In the genomic region with DNA sequence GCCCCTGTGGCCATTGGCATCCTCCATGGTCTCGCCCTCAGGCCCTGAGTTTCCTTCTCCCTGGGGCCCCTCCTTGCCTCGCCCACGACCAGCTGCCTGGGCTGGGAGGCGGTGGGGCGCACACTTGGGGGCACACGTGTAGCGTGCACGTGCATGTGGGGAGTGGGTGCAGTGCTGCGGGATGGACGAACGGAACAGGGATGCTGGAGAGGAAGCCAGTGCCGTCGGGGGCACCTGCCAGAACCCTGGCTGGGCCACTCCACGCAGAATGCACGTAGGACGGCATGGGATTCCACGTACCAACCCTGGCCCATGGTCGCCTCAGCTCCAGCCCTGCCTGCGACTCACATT, we compare ENCODE assay signal across 7 cellular contexts.
"Had no signal": no experiment of that assay in that cellular context is flagged by ENCODE, and none has a peak within 500 bp of the region (broad histone marks: within the 10 kb centered on the region; RNA-seq: fewer than 3 reads in every experiment).

No MANE protein-coding gene starts in this region.

- DNase-seq: GM23248, GOT3, H9, HCEC 1CT, KG1 had no signal

- FAIRE-seq: H54, HTR-8/SVneo had no signal

- H3K4me3 ChIP-seq: GM23248 had no signal

- H2AFZ ChIP-seq: GM23248 had no signal

- H3K9ac ChIP-seq: GM23248 had no signal

- H3K27ac ChIP-seq: GM23248 had no signal
